In the genomic region with DNA sequence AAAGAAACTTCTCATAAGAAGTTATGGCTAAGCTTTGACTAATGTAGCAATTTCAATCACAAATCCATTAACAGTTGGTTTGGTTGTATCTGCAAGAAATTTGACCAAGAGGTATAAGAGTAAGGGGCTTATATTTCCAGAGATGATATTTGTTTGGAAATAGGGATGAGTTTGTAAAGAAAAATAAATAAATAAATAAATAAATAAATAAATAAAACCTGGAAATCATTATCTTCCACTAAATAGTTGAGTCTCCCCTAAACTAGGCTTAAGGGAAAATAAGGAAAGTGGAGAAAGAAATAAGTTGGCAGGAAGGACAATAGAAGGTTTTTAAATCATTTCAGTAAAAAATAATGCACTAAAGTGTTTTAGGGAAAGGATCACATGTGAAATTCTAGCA, we compare ENCODE assay signal across 11 cellular contexts. TPM values are rescaled to one million over a fixed set of nuclear protein-coding genes. Genes with fewer than 3 reads are reported as not detected.
"Had no signal": no experiment of that assay in that cellular context is flagged by ENCODE, and none has a peak within 500 bp of the region (broad histone marks: within the 10 kb centered on the region; RNA-seq: fewer than 3 reads in every experiment).

No MANE protein-coding gene starts in this region.

- FAIRE-seq: HepG2, HTR-8/SVneo, K562 had no signal

- ATAC-seq: HepG2, K562 had no signal

- H3K4me3 Mint-ChIP-seq: IgD-negative memory B cell had no signal

- DNase-seq: IMR-90, KBM-7, KG1 had no signal

- H3K27ac ChIP-seq: HL-60, KMS-11 had no signal

- H3K4me2 ChIP-seq: KMS-11 had no signal

- H3K27ac Mint-ChIP-seq: IgD-negative memory B cell had no signal

- H3K9me3 Mint-ChIP-seq: IgD-negative memory B cell had no signal

- H3K4me1 Mint-ChIP-seq: IgD-negative memory B cell had no signal

- H3K4me3 ChIP-seq: K562 had no signal

RNA-seq across cellular contexts. Expression of gene SCN7A, which starts 23.5 kb away (rescaled TPM):
- total RNA-seq: HepG2, HT-29, HT1080 had no signal
- polyA plus RNA-seq: IgD-negative memory B cell had no signal
